ENCODE assay signal across 1 cellular context in genomic region chr3:53789459-53789858, GRCh38.
TF ChIP-seq lines count a peak whose summit lies in the region.

No MANE protein-coding gene starts in this region.

TF ChIP-seq in WTC11, 78 proteins besides CTCF, POLR2A, EP300 and RAD21:
- TF ChIP-seq E2F5 (CRISPR knock-in tag; IDR thresholded peaks at IDR 0.05) (no peak), PRDM15 (CRISPR knock-in tag; IDR thresholded peaks at IDR 0.05) (no peak), JAZF1 (CRISPR knock-in tag; IDR thresholded peaks at IDR 0.05) (no peak), NFATC4 (CRISPR knock-in tag; IDR thresholded peaks at IDR 0.05) (no peak), IRF2 (CRISPR knock-in tag; IDR thresholded peaks at IDR 0.05; ENCODE audit: borderline replicate concordance, low read depth) (no peak), E2F1 (CRISPR knock-in tag; IDR thresholded peaks at IDR 0.05) (no peak)
TF ChIP-seq in WTC11: peak in this region for 0.
